ENCODE assay signal across 1 cellular context in genomic region chr17:55348749-55349354, GRCh38.
TF ChIP-seq lines count a peak whose summit lies in the region.

No MANE protein-coding gene starts in this region.

TF ChIP-seq in HepG2, 621 proteins besides CTCF, POLR2A, EP300 and RAD21 (continued from another document and continues in another):
- TF ChIP-seq, protein P1, sequence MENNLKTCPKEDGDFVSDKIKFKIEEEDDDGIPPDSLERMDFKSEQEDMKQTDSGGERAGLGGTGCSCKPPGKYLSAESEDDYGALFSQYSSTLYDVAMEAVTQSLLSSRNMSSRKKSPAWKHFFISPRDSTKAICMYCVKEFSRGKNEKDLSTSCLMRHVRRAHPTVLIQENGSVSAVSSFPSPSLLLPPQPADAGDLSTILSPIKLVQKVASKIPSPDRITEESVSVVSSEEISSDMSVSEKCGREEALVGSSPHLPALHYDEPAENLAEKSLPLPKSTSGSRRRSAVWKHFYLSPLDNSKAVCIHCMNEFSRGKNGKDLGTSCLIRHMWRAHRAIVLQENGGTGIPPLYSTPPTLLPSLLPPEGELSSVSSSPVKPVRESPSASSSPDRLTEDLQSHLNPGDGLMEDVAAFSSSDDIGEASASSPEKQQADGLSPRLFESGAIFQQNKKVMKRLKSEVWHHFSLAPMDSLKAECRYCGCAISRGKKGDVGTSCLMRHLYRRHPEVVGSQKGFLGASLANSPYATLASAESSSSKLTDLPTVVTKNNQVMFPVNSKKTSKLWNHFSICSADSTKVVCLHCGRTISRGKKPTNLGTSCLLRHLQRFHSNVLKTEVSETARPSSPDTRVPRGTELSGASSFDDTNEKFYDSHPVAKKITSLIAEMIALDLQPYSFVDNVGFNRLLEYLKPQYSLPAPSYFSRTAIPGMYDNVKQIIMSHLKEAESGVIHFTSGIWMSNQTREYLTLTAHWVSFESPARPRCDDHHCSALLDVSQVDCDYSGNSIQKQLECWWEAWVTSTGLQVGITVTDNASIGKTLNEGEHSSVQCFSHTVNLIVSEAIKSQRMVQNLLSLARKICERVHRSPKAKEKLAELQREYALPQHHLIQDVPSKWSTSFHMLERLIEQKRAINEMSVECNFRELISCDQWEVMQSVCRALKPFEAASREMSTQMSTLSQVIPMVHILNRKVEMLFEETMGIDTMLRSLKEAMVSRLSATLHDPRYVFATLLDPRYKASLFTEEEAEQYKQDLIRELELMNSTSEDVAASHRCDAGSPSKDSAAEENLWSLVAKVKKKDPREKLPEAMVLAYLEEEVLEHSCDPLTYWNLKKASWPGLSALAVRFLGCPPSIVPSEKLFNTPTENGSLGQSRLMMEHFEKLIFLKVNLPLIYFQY (CRISPR knock-in tag; IDR thresholded peaks at IDR 0.05; ENCODE audit: borderline replicate concordance): peak; percentile 34; the same call in 1 of the 2 replicates
- TF ChIP-seq TP53 (CRISPR knock-in tag; conservative IDR thresholded peaks at IDR 0.05) (no peak), ZNF232 (CRISPR knock-in tag; IDR thresholded peaks at IDR 0.05; ENCODE audit: borderline replicate concordance) (no peak), ZC3H4 (CRISPR knock-in tag; IDR thresholded peaks at IDR 0.05; ENCODE audit: borderline replicate concordance) (no peak), PHF20 (CRISPR knock-in tag; IDR thresholded peaks at IDR 0.05) (no peak), KDM6A (CRISPR knock-in tag; IDR thresholded peaks at IDR 0.05; ENCODE audit: low read depth) (no peak), ZNF253 (CRISPR knock-in tag; IDR thresholded peaks at IDR 0.05; ENCODE audit: borderline replicate concordance) (no peak), ELF4 (CRISPR knock-in tag; IDR thresholded peaks at IDR 0.05; ENCODE audit: borderline replicate concordance) (no peak), TAF15 (IDR thresholded peaks at IDR 0.05; ENCODE audit: low read depth, low read length, poor library complexity, severe bottlenecking) (no peak), ZNF768 (CRISPR knock-in tag; IDR thresholded peaks at IDR 0.05) (no peak), ZNF256 (CRISPR knock-in tag; conservative IDR thresholded peaks at IDR 0.05) (no peak), GATA4 (IDR thresholded peaks at IDR 0.05; ENCODE audit: borderline replicate concordance, low read depth) (no peak), BATF2 (CRISPR knock-in tag; IDR thresholded peaks at IDR 0.05) (no peak), BRD4 (CRISPR knock-in tag; IDR thresholded peaks at IDR 0.05) (no peak), ATM (IDR thresholded peaks at IDR 0.05; ENCODE audit: borderline replicate concordance) (no peak), ZNF691 (CRISPR knock-in tag; IDR thresholded peaks at IDR 0.05; ENCODE audit: borderline replicate concordance, low read depth) (no peak), TGIF2 (CRISPR knock-in tag; IDR thresholded peaks at IDR 0.05) (no peak), ZNF883 (CRISPR knock-in tag; IDR thresholded peaks at IDR 0.05; ENCODE audit: not compliant biosample characterization) (no peak), HOXA3 (CRISPR knock-in tag; IDR thresholded peaks at IDR 0.05) (no peak; the same call in 1 of the 2 replicates), FOXC1 (CRISPR knock-in tag; IDR thresholded peaks at IDR 0.05; ENCODE audit: borderline replicate concordance) (no peak), RFX1 (IDR thresholded peaks at IDR 0.05) (no peak), ZNF10 (CRISPR knock-in tag; IDR thresholded peaks at IDR 0.05; ENCODE audit: borderline replicate concordance, low read depth) (no peak), FOXK1 (CRISPR knock-in tag; IDR thresholded peaks at IDR 0.05; ENCODE audit: borderline replicate concordance, low read depth) (no peak), ZNF225 (CRISPR knock-in tag; IDR thresholded peaks at IDR 0.05) (no peak), ZNF770 (CRISPR knock-in tag; IDR thresholded peaks at IDR 0.05) (no peak), HNF4A (CRISPR knock-in tag; IDR thresholded peaks at IDR 0.05) (no peak), TFDP1 (CRISPR knock-in tag; IDR thresholded peaks at IDR 0.05; ENCODE audit: borderline replicate concordance) (peak; percentile 24; the same call in 1 of the 2 replicates), NFATC3 (CRISPR knock-in tag; IDR thresholded peaks at IDR 0.05) (no peak), ZNF350 (CRISPR knock-in tag; IDR thresholded peaks at IDR 0.05; ENCODE audit: borderline replicate concordance, low read depth) (no peak), ARID5B (CRISPR knock-in tag; IDR thresholded peaks at IDR 0.05) (peak; percentile 60), HNF1B (CRISPR knock-in tag; IDR thresholded peaks at IDR 0.05) (0 out of 2 replicates have a peak, but pooled peaks have one; percentile 39), AGO1 (IDR thresholded peaks at IDR 0.05; ENCODE audit: low read depth, low read length, poor library complexity, severe bottlenecking) (no peak), SRSF9 (IDR thresholded peaks at IDR 0.05; ENCODE audit: borderline replicate concordance, insufficient read depth, low read depth, low read length, poor library complexity, severe bottlenecking) (no peak), AGO2 (optimal IDR thresholded peaks at IDR 0.05; ENCODE audit: low read depth, low read length) (no peak), DNMT1 (CRISPR knock-in tag; IDR thresholded peaks at IDR 0.05) (no peak), SALL2 (CRISPR knock-in tag; IDR thresholded peaks at IDR 0.05) (no peak), DDIT3 (CRISPR knock-in tag; IDR thresholded peaks at IDR 0.05) (no peak), ZC3H13 (CRISPR knock-in tag; IDR thresholded peaks at IDR 0.05) (no peak), ZNF562 (CRISPR knock-in tag; IDR thresholded peaks at IDR 0.05; ENCODE audit: borderline replicate concordance) (no peak), MAFF (IDR thresholded peaks at IDR 0.05; ENCODE audit: low read depth, low read length) (no peak)
- TF ChIP-seq, protein P2, sequence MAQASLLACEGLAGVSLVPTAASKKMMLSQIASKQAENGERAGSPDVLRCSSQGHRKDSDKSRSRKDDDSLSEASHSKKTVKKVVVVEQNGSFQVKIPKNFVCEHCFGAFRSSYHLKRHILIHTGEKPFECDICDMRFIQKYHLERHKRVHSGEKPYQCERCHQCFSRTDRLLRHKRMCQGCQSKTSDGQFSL (CRISPR knock-in tag; IDR thresholded peaks at IDR 0.05): no peak
- TF ChIP-seq, protein P3, sequence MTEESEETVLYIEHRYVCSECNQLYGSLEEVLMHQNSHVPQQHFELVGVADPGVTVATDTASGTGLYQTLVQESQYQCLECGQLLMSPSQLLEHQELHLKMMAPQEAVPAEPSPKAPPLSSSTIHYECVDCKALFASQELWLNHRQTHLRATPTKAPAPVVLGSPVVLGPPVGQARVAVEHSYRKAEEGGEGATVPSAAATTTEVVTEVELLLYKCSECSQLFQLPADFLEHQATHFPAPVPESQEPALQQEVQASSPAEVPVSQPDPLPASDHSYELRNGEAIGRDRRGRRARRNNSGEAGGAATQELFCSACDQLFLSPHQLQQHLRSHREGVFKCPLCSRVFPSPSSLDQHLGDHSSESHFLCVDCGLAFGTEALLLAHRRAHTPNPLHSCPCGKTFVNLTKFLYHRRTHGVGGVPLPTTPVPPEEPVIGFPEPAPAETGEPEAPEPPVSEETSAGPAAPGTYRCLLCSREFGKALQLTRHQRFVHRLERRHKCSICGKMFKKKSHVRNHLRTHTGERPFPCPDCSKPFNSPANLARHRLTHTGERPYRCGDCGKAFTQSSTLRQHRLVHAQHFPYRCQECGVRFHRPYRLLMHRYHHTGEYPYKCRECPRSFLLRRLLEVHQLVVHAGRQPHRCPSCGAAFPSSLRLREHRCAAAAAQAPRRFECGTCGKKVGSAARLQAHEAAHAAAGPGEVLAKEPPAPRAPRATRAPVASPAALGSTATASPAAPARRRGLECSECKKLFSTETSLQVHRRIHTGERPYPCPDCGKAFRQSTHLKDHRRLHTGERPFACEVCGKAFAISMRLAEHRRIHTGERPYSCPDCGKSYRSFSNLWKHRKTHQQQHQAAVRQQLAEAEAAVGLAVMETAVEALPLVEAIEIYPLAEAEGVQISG (CRISPR knock-in tag; IDR thresholded peaks at IDR 0.05): no peak
- TF ChIP-seq, protein P4, sequence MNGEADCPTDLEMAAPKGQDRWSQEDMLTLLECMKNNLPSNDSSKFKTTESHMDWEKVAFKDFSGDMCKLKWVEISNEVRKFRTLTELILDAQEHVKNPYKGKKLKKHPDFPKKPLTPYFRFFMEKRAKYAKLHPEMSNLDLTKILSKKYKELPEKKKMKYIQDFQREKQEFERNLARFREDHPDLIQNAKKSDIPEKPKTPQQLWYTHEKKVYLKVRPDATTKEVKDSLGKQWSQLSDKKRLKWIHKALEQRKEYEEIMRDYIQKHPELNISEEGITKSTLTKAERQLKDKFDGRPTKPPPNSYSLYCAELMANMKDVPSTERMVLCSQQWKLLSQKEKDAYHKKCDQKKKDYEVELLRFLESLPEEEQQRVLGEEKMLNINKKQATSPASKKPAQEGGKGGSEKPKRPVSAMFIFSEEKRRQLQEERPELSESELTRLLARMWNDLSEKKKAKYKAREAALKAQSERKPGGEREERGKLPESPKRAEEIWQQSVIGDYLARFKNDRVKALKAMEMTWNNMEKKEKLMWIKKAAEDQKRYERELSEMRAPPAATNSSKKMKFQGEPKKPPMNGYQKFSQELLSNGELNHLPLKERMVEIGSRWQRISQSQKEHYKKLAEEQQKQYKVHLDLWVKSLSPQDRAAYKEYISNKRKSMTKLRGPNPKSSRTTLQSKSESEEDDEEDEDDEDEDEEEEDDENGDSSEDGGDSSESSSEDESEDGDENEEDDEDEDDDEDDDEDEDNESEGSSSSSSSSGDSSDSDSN (CRISPR knock-in tag; IDR thresholded peaks at IDR 0.05): no peak
